28 cellular contexts compared by ENCODE assay signal in the genomic region with DNA sequence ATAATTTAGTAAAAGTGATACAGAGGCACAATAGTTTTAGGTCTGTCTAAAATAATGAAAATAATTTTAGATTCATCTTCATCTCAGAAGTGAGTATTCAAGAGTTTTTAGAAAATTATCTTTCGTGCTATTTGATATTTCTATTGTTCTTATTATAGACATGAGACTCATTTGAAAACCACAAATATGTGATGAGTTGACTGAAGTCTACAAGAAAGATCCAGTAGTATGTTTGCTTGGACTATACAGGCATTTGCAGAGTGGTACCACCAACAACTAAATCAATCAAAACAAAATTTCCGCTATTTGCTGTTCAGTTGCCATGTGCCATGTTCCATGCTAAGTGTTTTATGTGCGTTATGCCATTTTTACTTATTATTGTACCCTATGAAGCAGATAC.
"Had no signal": no experiment of that assay in that cellular context is flagged by ENCODE, and none has a peak within 500 bp of the region (broad histone marks: within the 10 kb centered on the region; RNA-seq: fewer than 3 reads in every experiment).

No MANE protein-coding gene starts in this region.

- ATAC-seq: foreskin keratinocyte; left cardiac atrium; left lung; mucosa of descending colon; naive thymus-derived CD8-positive, alpha-beta T cell; sciatic nerve; stimulated activated memory B cell treated with anti-CD40 and anti-IgM and Interleukin-4, amounts not matched to agents 10 μg/mL and 1 μg/mL and 100 μg/mL, for 72 hours; stimulated activated naive CD8-positive, alpha-beta T cell treated with anti-CD3 and anti-CD28 coated beads, Interleukin-15, Interleukin-2, amounts not matched to agents 100 U/mL and 50 U/mL, for 24 hours had no signal

- H3K4me3 Mint-ChIP-seq: mesothelial cell of epicardium; naive thymus-derived CD8-positive, alpha-beta T cell; nephron progenitor cell; stimulated activated memory B cell treated with anti-CD40 and anti-IgM and Interleukin-4, amounts not matched to agents 10 μg/mL and 1 μg/mL and 100 μg/mL, for 72 hours had no signal

- H3K36me3 ChIP-seq: esophagus muscularis mucosa, left lung, prostate gland, right atrium auricular region, tibial artery, upper lobe of left lung had no signal

- H3K4me1 Mint-ChIP-seq: mesothelial cell of epicardium; naive thymus-derived CD8-positive, alpha-beta T cell; nephron progenitor cell; stimulated activated memory B cell treated with anti-CD40 and anti-IgM and Interleukin-4, amounts not matched to agents 10 μg/mL and 1 μg/mL and 100 μg/mL, for 72 hours had no signal

- H3K27ac Mint-ChIP-seq: mesothelial cell of epicardium; naive thymus-derived CD8-positive, alpha-beta T cell; nephron progenitor cell; stimulated activated memory B cell treated with anti-CD40 and anti-IgM and Interleukin-4, amounts not matched to agents 10 μg/mL and 1 μg/mL and 100 μg/mL, for 72 hours had no signal

- H3K9me3 ChIP-seq: esophagus muscularis mucosa, prostate gland, right atrium auricular region, testis, tibial artery, upper lobe of left lung had no signal

- DNase-seq: cerebellar nuclear complex; dorsolateral prefrontal cortex; effector CD4-positive, alpha-beta T cell; foreskin keratinocyte; hypothalamus; left cardiac atrium; left lung; mesenchymal stem cell; mucosa of descending colon; naive thymus-derived CD8-positive, alpha-beta T cell; nephron progenitor cell; nucleus accumbens; stimulated activated CD4-positive, alpha-beta T cell treated with anti-CD3 and anti-CD28 coated beads, Interleukin-2, amount 100 ng/mL, for 24 hours; stimulated activated CD4-positive, alpha-beta T cell treated with anti-CD3 and anti-CD28 coated beads, Interleukin-4, amount 100 ng/mL, for 24 hours; stimulated activated naive CD8-positive, alpha-beta T cell treated with anti-CD3 and anti-CD28 coated beads, Interleukin-15, Interleukin-2, amounts not matched to agents 100 U/mL and 50 U/mL, for 24 hours; substantia nigra; testis; tibial artery; upper lobe of left lung had no signal

- FAIRE-seq: colon, islet of Langerhans, urothelium cell line had no signal

- H3K27ac ChIP-seq: dorsolateral prefrontal cortex, esophagus muscularis mucosa, foreskin keratinocyte, left lung, prostate gland, right atrium auricular region, testis, tibial artery, upper lobe of left lung had no signal

- H3K4me3 ChIP-seq: dorsolateral prefrontal cortex, esophagus muscularis mucosa, left lung, mucosa of descending colon, prostate gland, right atrium auricular region, testis, tibial artery, upper lobe of left lung had no signal

- H3K36me3 Mint-ChIP-seq: mesothelial cell of epicardium; naive thymus-derived CD8-positive, alpha-beta T cell; stimulated activated memory B cell treated with anti-CD40 and anti-IgM and Interleukin-4, amounts not matched to agents 10 μg/mL and 1 μg/mL and 100 μg/mL, for 72 hours had no signal

- H3K27me3 ChIP-seq: dorsolateral prefrontal cortex, esophagus muscularis mucosa, foreskin keratinocyte, left lung, right atrium auricular region, testis, tibial artery, upper lobe of left lung had no signal

- H3K4me1 ChIP-seq: esophagus muscularis mucosa, foreskin keratinocyte, left lung, prostate gland, right atrium auricular region, testis, tibial artery, upper lobe of left lung had no signal
